Comparison of ENCODE assay signal across 8 cellular contexts in genomic region chr17:62965649-62966425, GRCh38. TPM values are rescaled to one million over a fixed set of nuclear protein-coding genes. Genes with fewer than 3 reads are reported as not detected.
DNase-seq lines count a peak whose midpoint lies in the region; ATAC-seq and TF ChIP-seq lines count a peak whose summit lies in the region.

TANC2 (plus strand) TSS chr17:62966235; CDS start chr17:63009560, 43,325 bp downstream.

- H3K9me3 Mint-ChIP-seq in osteocyte (ENCODE audit: unreplicated experiment): no peaks in the 10 kb centered on the region

- H3K4me1 ChIP-seq in adipocyte (ENCODE audit: control insufficient read depth, insufficient read depth, low read length) (peaks cover 47% of the 10 kb centered on the region), cardiac muscle cell (ENCODE audit: low read depth) (peaks cover 19% of the 10 kb centered on the region), suprapubic skin (peaks cover 29% of the 10 kb centered on the region)

- H3K36me3 ChIP-seq in adipocyte (ENCODE audit: control insufficient read depth, insufficient read depth, low read length, severe bottlenecking) (no peaks in the 10 kb centered on the region), cardiac muscle cell (no peaks in the 10 kb centered on the region), suprapubic skin (no peaks in the 10 kb centered on the region)

- no peaks in the 10 kb centered on the region for H3K27me3 ChIP-seq in adipocyte (replicated peaks; ENCODE audit: control insufficient read depth, insufficient read depth, low read length)
- no peaks in the 10 kb centered on the region for H3K27me3 ChIP-seq in cardiac muscle cell
- no peaks in the 10 kb centered on the region for H3K27me3 ChIP-seq in suprapubic skin

- H3K27me3 Mint-ChIP-seq in osteocyte (ENCODE audit: unreplicated experiment): no peaks in the 10 kb centered on the region

- ATAC-seq in GM21825 (IDR thresholded peaks at IDR 0.05; ENCODE audit: unreplicated experiment): peak; percentile 59

- TF ChIP-seq POLR2A in suprapubic skin (IDR thresholded peaks at IDR 0.05): peak in 1 of 2 donors; percentile 27

- H3K4me3 Mint-ChIP-seq in osteocyte (ENCODE audit: unreplicated experiment): peak within 1 kb of the TSS; percentile 88

- 4% methylated on average over 12 of the region's 82 CpGs for WGBS in suprapubic skin

- no peak for TF ChIP-seq EP300 in suprapubic skin (IDR thresholded peaks at IDR 0.05)

- peak within 1 kb of the TSS; percentile 83 for H3K27ac Mint-ChIP-seq in osteocyte (ENCODE audit: unreplicated experiment)

- no peaks in the 10 kb centered on the region for H3K9me3 ChIP-seq in adipocyte (ENCODE audit: control insufficient read depth, low read length)
- no peaks in the 10 kb centered on the region for H3K9me3 ChIP-seq in cardiac muscle cell (ENCODE audit: low read depth)
- H3K9me3 ChIP-seq in suprapubic skin: no peaks in the 10 kb centered on the region

- peak within 1 kb of the TSS; percentile 97 for H3K27ac ChIP-seq in cardiac muscle cell
- H3K27ac ChIP-seq in suprapubic skin: peak within 1 kb of the TSS; percentile 82

- peak within 1 kb of the TSS; percentile 87 for H3K9ac ChIP-seq in adipocyte (ENCODE audit: low read length)

- TF ChIP-seq CTCF in cardiac muscle cell (IDR thresholded peaks at IDR 0.05; ENCODE audit: low read depth, low read length) (no peak), osteocyte (IDR thresholded peaks at IDR 0.05) (no peak), suprapubic skin (IDR thresholded peaks at IDR 0.05) (no peak)

- peak; percentile 84 for DNase-seq in COR-L47 (lab: John Stamatoyannopoulos, UW)
- DNase-seq in NAMALWA (ENCODE audit: low spot score): peak; percentile 86
- peak; percentile 72 for DNase-seq in T follicular helper cell (ENCODE audit: low read depth)
- peak; percentile 93 for DNase-seq in adipocyte (ENCODE audit: low read depth)
- DNase-seq in cardiac muscle cell (ENCODE audit: low read depth in 1 of 2, low spot score in 1 of 2): peak; percentile 87 to 91
- peak; percentile 91 for DNase-seq in osteocyte (ENCODE audit: extremely low spot score, unreplicated experiment)
- peak; percentile 89 to 91 for DNase-seq in suprapubic skin (ENCODE audit: low spot score in 2 of 2)

- H3K4me3 ChIP-seq in adipocyte (ENCODE audit: low read length) (peak within 1 kb of the TSS; percentile 91), cardiac muscle cell (peak within 1 kb of the TSS; percentile 98), suprapubic skin (peak within 1 kb of the TSS; percentile 82)

- H3K4me1 Mint-ChIP-seq in osteocyte (ENCODE audit: unreplicated experiment): peaks cover 26% of the 10 kb centered on the region

- no peaks in the 10 kb centered on the region for H3K36me3 Mint-ChIP-seq in osteocyte (ENCODE audit: unreplicated experiment)

RNA-seq across cellular contexts. Expression of gene TANC2, which starts in this region (rescaled TPM):
- total RNA-seq in cardiac muscle cell (41.7 and 161 TPM in 2 replicates), osteocyte (40.3 and 41.1 TPM in 2 replicates), suprapubic skin (10 to 100 TPM; 38.8 to 82.4 (median 50.4) TPM)
- 49.1 and 123 TPM in 2 replicates for polyA plus RNA-seq in cardiac muscle cell

Comparison
In these comparisons a context has a peak if more than half of its experiments do, and no peak if none do; other contexts are left out.
1. Peak in every context shown above with its lines: DNase-seq, ATAC-seq, H3K4me3 ChIP-seq and H3K27ac ChIP-seq.